ENCODE assay signal across 9 cellular contexts in genomic region chr1:12528021-12528852, GRCh38.
A peak's percentile ranks its signal among the peaks of the same experiment; 100 is the strongest.
DNase-seq lines count a peak whose midpoint lies in the region; ATAC-seq and TF ChIP-seq lines count a peak whose summit lies in the region.
"Had no signal": no experiment of that assay in that cellular context is flagged by ENCODE, and none has a peak within 500 bp of the region (broad histone marks: within the 10 kb centered on the region; RNA-seq: fewer than 3 reads in every experiment).

No MANE protein-coding gene starts in this region.

- no peak for TF ChIP-seq EP300 in upper lobe of left lung (IDR thresholded peaks at IDR 0.05)

- no peak for TF ChIP-seq CTCF in upper lobe of left lung (IDR thresholded peaks at IDR 0.05)

- ATAC-seq in left lobe of liver (peak; percentile 55), upper lobe of left lung (ENCODE audit: low FRiP score in 2 of 2) (peak; percentile 59 to 79), GM21576 (IDR thresholded peaks at IDR 0.05; ENCODE audit: unreplicated experiment) (no peak)

- WGBS in upper lobe of left lung, 2 donors: 60 to 87% methylated on average over 14 to 24 of the region's 24 CpGs

- peak in 1 of 4 donors; percentile 25 for TF ChIP-seq POLR2A in upper lobe of left lung (IDR thresholded peaks at IDR 0.05)

- peaks cover 31 to 50% (median 46%) of the 10 kb centered on the region in 4 donors for H3K4me1 ChIP-seq in upper lobe of left lung

- DNase-seq in NCI-H1092 treated with DMSO at 0.1 percent for 48 hours (lab: John Stamatoyannopoulos, UW) (peak; percentile 34), NCI-H1092 (lab: John Stamatoyannopoulos, UW) (no peak), astrocyte of the hippocampus (ENCODE audit: low read depth, low spot score) (peak; percentile 66), left lobe of liver (ENCODE audit: low spot score) (peak; percentile 95), upper lobe of left lung (peak in 1 of 2 donors; percentile 93), HPDE6-E6E7 (ENCODE audit: extremely low spot score) (no peak)
- no peak for DNase-seq in activated CD4-positive, CD25-positive, alpha-beta regulatory T cell (lab: John Stamatoyannopoulos, UW)
- DNase-seq: stimulated activated CD4-positive, alpha-beta T cell treated with anti-CD3 and anti-CD28 coated beads, Interleukin-4, amount 100 ng/mL, for 1 hour had no signal

- no peak overlapping the region for H3K4me3 ChIP-seq in upper lobe of left lung

- H3K9me3 ChIP-seq in upper lobe of left lung: no peaks in the 10 kb centered on the region

- H3K27ac ChIP-seq in upper lobe of left lung: peak overlapping the region; percentile 49 to 81 (median 67)

- no peaks in the 10 kb centered on the region for H3K27me3 ChIP-seq in upper lobe of left lung

- no peaks in the 10 kb centered on the region for H3K36me3 ChIP-seq in upper lobe of left lung

Comparison
In these comparisons a context has a peak if more than half of its experiments do, and no peak if none do; other contexts are left out.
1. DNase-seq: peak in NCI-H1092 treated with DMSO at 0.1 percent for 48 hours (single experiment), astrocyte of the hippocampus (single experiment) and left lobe of liver (single experiment); none in NCI-H1092 (single experiment), HPDE6-E6E7 (single experiment) and activated CD4-positive, CD25-positive, alpha-beta regulatory T cell (0 of 4).